In the genomic region with DNA sequence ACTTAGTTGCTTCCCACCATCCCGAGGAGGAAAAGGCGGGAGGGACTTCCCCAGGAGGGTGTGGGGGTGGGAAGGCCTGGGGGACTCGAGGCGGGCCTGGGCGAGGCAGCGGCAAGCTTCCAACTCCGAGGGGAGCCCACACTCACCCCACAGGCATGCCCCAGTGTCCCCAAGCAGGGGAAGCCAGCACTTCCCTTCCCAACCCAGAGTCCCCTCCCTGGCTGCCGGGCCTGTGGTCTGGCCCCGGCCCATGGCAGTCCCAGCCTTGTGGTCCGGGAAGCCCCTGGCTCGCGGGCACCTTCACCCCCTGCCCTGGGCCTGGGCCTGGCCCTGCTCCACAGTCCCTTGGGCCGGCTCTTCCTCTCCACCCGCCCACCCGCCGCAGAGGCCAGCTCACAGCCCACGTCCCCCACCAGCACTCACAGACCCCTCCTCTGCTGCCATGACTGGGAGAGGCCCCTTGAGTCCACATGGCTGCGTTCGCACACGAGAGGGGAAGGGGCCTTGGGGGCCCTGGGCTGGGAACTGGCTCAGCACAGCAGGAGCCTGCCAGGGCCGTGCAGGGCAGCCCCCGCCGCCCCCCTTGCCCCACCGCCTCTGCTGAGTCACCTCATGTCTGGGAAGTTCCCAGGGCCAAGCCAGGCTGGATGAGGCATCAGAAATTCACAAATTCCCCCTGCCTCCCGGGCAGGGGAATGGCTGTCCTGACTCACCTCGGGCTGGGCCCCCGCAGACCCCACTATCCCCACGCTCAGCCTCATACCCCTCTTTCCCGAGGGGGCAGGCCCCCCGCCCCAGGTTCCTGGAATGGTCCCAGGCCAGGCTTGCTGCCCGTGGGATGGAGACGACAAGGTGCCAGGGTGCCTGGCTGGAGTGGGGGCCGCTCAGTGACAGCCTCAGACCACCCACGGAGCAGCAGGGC, we compare ENCODE assay signal across 8 cellular contexts. TPM values are rescaled to one million over a fixed set of nuclear protein-coding genes. Genes with fewer than 3 reads are reported as not detected.
DNase-seq lines count a peak whose midpoint lies in the region; ATAC-seq and TF ChIP-seq lines count a peak whose summit lies in the region.

No MANE protein-coding gene starts in this region.

- no peak overlapping the region for H2AFZ ChIP-seq in hepatocyte

- H3K79me2 ChIP-seq in hepatocyte = peaks cover 54% of the 10 kb centered on the region

- H3K4me3 ChIP-seq in hepatocyte (no peak overlapping the region), skin epidermis (peak overlapping the region in 3 of 7 experiments; percentile 3 to 12 (median 9))

- peaks cover 34% of the 10 kb centered on the region for H3K4me1 ChIP-seq in hepatocyte (ENCODE audit: insufficient read depth)

- 41% methylated on average over 18 of the region's 34 CpGs for WGBS in hepatocyte (ENCODE audit: low lambda C conversion rate, missing lambda C conversion rate)

- in situ Hi-C loops in G401 (cut with HindIII; ENCODE audit: low sequenced_read_pairs) = no loop called here

- TF ChIP-seq CTCF in hepatocyte (IDR thresholded peaks at IDR 0.05; ENCODE audit: poor library complexity) = no peak

- no peaks in the 10 kb centered on the region for H3K36me3 ChIP-seq in hepatocyte (replicated peaks; ENCODE audit: insufficient read depth, low read depth)

- H3K27me3 ChIP-seq in hepatocyte = no peaks in the 10 kb centered on the region

- DNase-seq in H4 (ENCODE audit: low spot score) = peak; percentile 90
- DNase-seq in amniotic stem cell (lab: John Stamatoyannopoulos, UW) = peak; percentile 85
- DNase-seq in hepatocyte (ENCODE audit: low spot score) = peak; percentile 91
- DNase-seq in SKM-1 treated with dmso at 0.1 percent for 144 hours (lab: John Stamatoyannopoulos, UW; ENCODE audit: unreplicated experiment) = no peak
- DNase-seq in NCI-H748 treated with DMSO at 0.1 percent for 48 hours (lab: John Stamatoyannopoulos, UW) = no peak
- DNase-seq in G401 (ENCODE audit: low spot score) = no peak

- H3K4me2 ChIP-seq in hepatocyte = peak overlapping the region; percentile 65

- no peak for ATAC-seq in HG03469 (IDR thresholded peaks at IDR 0.05; ENCODE audit: unreplicated experiment)

- no peaks in the 10 kb centered on the region for H3K9me3 ChIP-seq in hepatocyte (ENCODE audit: low read depth)

- peaks cover 4% of the 10 kb centered on the region for H4K20me1 ChIP-seq in hepatocyte (ENCODE audit: insufficient read depth, poor library complexity, severe bottlenecking)

- H3K9me2 ChIP-seq in hepatocyte (replicated peaks; ENCODE audit: insufficient read depth) = no peaks in the 10 kb centered on the region

- peak overlapping the region; percentile 80 for H3K27ac ChIP-seq in hepatocyte
- H3K27ac ChIP-seq in skin epidermis = peak overlapping the region in 20 of 21 experiments; percentile 35 to 98 (median 88)

RNA-seq across cellular contexts. Expression of a gene that starts 27.8 kb away (rescaled TPM):
- total RNA-seq in H4 (2014; rRNA removed; shearing (Covaris generic)) = 0.31 and 3.4 TPM in 2 replicates
- total RNA-seq in hepatocyte = 6.6 and 8.6 TPM in 2 replicates
- polyA plus RNA-seq in hepatocyte = 6.4 and 7.9 TPM in 2 replicates
- total RNA-seq in G401 (2014; rRNA removed; shearing (Covaris generic)) = 5.3 and 9.6 TPM in 2 replicates

Comparison
In these comparisons a context has a peak if more than half of its experiments do, and no peak if none do; other contexts are left out.
1. DNase-seq: peak in H4 (single experiment), amniotic stem cell (single experiment) and hepatocyte (single experiment); none in SKM-1 treated with dmso at 0.1 percent for 144 hours (single experiment), NCI-H748 treated with DMSO at 0.1 percent for 48 hours (single experiment) and G401 (single experiment).